Comparison of ENCODE assay signal across 1 cellular context in the genomic region with DNA sequence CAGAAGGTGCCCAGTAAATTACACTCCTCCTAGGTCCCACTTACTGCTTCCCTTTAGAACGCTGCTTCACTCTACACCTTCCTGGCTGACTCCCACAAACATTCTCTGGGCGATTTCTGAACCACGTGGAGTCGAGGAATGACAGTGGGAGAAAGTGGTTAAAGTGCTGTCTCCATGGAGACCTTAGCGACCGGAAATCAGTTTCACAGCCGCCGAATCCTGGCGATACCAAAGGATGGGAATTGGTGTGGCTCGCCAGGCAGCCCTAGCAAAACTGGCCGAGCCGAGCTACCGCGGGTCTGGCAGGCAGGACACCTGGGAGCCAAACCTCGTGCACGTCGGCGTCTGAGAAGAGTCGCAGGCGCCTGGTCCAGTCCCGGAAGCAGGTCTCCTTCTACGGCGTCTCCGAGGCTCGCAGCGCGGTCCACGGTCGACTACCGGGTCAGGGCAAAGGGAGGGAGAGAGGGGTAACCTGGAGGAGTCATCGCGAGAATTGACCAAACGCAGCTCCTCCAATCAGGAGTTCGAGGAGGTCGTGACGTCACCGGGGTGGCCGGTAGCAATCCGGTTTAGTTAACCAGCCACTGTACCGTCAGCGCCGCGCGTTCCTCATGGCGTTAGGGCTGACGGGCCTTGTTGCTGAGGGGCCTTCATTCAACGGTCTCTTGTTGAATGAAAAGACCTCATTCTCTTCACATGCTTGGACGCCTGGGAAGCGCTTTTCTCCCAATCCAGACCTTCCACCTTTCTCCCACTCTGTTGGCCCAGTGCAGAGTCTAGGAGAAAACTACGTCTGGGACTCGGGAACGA.
TF ChIP-seq lines count a peak whose summit lies in the region.

A gene with protein sequence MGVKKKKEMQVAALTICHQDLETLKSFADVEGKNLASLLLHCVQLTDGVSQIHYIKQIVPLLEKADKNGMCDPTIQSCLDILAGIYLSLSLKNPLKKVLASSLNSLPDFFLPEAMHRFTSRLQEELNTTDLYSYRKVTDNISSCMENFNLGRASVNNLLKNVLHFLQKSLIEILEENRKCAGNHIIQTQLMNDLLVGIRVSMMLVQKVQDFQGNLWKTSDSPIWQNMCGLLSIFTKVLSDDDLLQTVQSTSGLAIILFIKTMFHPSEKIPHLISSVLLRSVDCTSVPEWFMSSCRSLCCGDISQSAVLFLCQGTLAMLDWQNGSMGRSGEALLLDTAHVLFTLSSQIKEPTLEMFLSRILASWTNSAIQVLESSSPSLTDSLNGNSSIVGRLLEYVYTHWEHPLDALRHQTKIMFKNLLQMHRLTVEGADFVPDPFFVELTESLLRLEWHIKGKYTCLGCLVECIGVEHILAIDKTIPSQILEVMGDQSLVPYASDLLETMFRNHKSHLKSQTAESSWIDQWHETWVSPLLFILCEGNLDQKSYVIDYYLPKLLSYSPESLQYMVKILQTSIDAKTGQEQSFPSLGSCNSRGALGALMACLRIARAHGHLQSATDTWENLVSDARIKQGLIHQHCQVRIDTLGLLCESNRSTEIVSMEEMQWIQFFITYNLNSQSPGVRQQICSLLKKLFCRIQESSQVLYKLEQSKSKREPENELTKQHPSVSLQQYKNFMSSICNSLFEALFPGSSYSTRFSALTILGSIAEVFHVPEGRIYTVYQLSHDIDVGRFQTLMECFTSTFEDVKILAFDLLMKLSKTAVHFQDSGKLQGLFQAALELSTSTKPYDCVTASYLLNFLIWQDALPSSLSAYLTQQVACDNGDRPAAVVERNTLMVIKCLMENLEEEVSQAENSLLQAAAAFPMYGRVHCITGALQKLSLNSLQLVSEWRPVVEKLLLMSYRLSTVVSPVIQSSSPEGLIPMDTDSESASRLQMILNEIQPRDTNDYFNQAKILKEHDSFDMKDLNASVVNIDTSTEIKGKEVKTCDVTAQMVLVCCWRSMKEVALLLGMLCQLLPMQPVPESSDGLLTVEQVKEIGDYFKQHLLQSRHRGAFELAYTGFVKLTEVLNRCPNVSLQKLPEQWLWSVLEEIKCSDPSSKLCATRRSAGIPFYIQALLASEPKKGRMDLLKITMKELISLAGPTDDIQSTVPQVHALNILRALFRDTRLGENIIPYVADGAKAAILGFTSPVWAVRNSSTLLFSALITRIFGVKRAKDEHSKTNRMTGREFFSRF (N-terminal part only) (minus strand): TSS at position 436 of the 810 bp plus-strand sequence. CDS start 3,646 bp downstream, outside the sequence.

TF ChIP-seq in neural cell, 6 proteins besides CTCF, POLR2A, EP300 and RAD21:
- TF ChIP-seq, protein P1, sequence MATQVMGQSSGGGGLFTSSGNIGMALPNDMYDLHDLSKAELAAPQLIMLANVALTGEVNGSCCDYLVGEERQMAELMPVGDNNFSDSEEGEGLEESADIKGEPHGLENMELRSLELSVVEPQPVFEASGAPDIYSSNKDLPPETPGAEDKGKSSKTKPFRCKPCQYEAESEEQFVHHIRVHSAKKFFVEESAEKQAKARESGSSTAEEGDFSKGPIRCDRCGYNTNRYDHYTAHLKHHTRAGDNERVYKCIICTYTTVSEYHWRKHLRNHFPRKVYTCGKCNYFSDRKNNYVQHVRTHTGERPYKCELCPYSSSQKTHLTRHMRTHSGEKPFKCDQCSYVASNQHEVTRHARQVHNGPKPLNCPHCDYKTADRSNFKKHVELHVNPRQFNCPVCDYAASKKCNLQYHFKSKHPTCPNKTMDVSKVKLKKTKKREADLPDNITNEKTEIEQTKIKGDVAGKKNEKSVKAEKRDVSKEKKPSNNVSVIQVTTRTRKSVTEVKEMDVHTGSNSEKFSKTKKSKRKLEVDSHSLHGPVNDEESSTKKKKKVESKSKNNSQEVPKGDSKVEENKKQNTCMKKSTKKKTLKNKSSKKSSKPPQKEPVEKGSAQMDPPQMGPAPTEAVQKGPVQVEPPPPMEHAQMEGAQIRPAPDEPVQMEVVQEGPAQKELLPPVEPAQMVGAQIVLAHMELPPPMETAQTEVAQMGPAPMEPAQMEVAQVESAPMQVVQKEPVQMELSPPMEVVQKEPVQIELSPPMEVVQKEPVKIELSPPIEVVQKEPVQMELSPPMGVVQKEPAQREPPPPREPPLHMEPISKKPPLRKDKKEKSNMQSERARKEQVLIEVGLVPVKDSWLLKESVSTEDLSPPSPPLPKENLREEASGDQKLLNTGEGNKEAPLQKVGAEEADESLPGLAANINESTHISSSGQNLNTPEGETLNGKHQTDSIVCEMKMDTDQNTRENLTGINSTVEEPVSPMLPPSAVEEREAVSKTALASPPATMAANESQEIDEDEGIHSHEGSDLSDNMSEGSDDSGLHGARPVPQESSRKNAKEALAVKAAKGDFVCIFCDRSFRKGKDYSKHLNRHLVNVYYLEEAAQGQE (IDR thresholded peaks at IDR 0.05; ENCODE audit: borderline replicate concordance) = peak; percentile 80
- TF ChIP-seq TAF1 (IDR thresholded peaks at IDR 0.05; ENCODE audit: low read depth) = peak; percentile 86
- TF ChIP-seq POLR2AphosphoS5 (IDR thresholded peaks at IDR 0.05) = peak; percentile 97
- peak; percentile 32 for TF ChIP-seq SMC3 (conservative IDR thresholded peaks at IDR 0.05; ENCODE audit: poor library complexity)
- TF ChIP-seq EZH2 (IDR thresholded peaks at IDR 0.05; ENCODE audit: borderline replicate concordance, insufficient read depth, low read length, poor library complexity, severe bottlenecking) = no peak
- TF ChIP-seq MXI1 (conservative IDR thresholded peaks at IDR 0.05; ENCODE audit: poor library complexity, severe bottlenecking) = peak; percentile 99
